In genomic region chr16:15672514-15673167, GRCh38 we compare ENCODE assay signal across 8 cellular contexts. TPM values are rescaled to one million over a fixed set of nuclear protein-coding genes. Genes with fewer than 3 reads are reported as not detected.
DNase-seq lines count a peak whose midpoint lies in the region; ATAC-seq, FAIRE-seq and TF ChIP-seq lines count a peak whose summit lies in the region.

No MANE protein-coding gene starts in this region.

- no peaks in the 10 kb centered on the region for H3K9me3 ChIP-seq in hepatocyte (ENCODE audit: low read depth)

- H2AFZ ChIP-seq in hepatocyte: no peak overlapping the region

- H3K4me2 ChIP-seq in hepatocyte: no peak overlapping the region

- peaks cover 3% of the 10 kb centered on the region for H3K4me1 ChIP-seq in hepatocyte (ENCODE audit: insufficient read depth)

- DNase-seq in HTR-8/SVneo (ENCODE audit: insufficient read length, low spot score): peak; percentile 92
- peak; percentile 45 to 92 (median 67) for DNase-seq in T-helper 1 cell
- DNase-seq in anterior cingulate cortex (lab: John Stamatoyannopoulos, UW): peak in 57 of 58 donors; percentile 4 to 94 (median 68)
- DNase-seq in hepatocyte (ENCODE audit: low spot score): peak; percentile 74
- DNase-seq in sciatic nerve (ENCODE audit: low spot score): peak; percentile 92
- no peak for DNase-seq in NCI-H526 (lab: John Stamatoyannopoulos, UW)

- intact Hi-C loops in sciatic nerve (cut with DNase I): no loop called here

- no peak for TF ChIP-seq CTCF in hepatocyte (IDR thresholded peaks at IDR 0.05; ENCODE audit: poor library complexity)

- H3K27me3 ChIP-seq in hepatocyte: no peaks in the 10 kb centered on the region

- H3K36me3 ChIP-seq in hepatocyte (replicated peaks; ENCODE audit: insufficient read depth, low read depth): no peaks in the 10 kb centered on the region

- no peaks in the 10 kb centered on the region for H4K20me1 ChIP-seq in hepatocyte (ENCODE audit: insufficient read depth, poor library complexity, severe bottlenecking)

- ATAC-seq in sciatic nerve (peak; percentile 98), GM18520 (IDR thresholded peaks at IDR 0.05; ENCODE audit: unreplicated experiment) (no peak), GM19324 (IDR thresholded peaks at IDR 0.05; ENCODE audit: low FRiP score, unreplicated experiment) (no peak)

- no peaks in the 10 kb centered on the region for H3K9me2 ChIP-seq in hepatocyte (replicated peaks; ENCODE audit: insufficient read depth)

- H3K4me3 ChIP-seq in hepatocyte: no peak overlapping the region

- WGBS in hepatocyte (ENCODE audit: low lambda C conversion rate, missing lambda C conversion rate): 65% methylated on average over 20 of the region's 20 CpGs

- peak overlapping the region; percentile 68 for H3K27ac ChIP-seq in hepatocyte

- FAIRE-seq in HTR-8/SVneo (lab: Jason Lieb, UNC): no peak

- H3K79me2 ChIP-seq in hepatocyte: no peaks in the 10 kb centered on the region

RNA-seq across cellular contexts. Expression of gene NDE1, which starts 22.6 kb away (rescaled TPM):
- total RNA-seq in hepatocyte (11.8 and 13.1 TPM in 2 replicates), sciatic nerve (42.9 TPM)
- polyA plus RNA-seq in hepatocyte: 10.3 TPM in 2 replicates

RNA-seq across cellular contexts. Expression of gene MARF1, which starts 29.7 kb away (rescaled TPM):
- total RNA-seq in hepatocyte (12.0 and 15.5 TPM in 2 replicates), sciatic nerve (138 TPM)
- 7.0 and 8.8 TPM in 2 replicates for polyA plus RNA-seq in hepatocyte

Comparison
In these comparisons a context has a peak if more than half of its experiments do, and no peak if none do; other contexts are left out.
1. DNase-seq: peak in HTR-8/SVneo (single experiment), T-helper 1 cell (5 of 5), anterior cingulate cortex (57 of 58), hepatocyte (single experiment) and sciatic nerve (single experiment); none in NCI-H526 (0 of 2).